ENCODE assay signal across 12 cellular contexts in genomic region chr4:85953651-85954018, GRCh38.
DNase-seq lines count a peak whose midpoint lies in the region; ATAC-seq and TF ChIP-seq lines count a peak whose summit lies in the region.
"Had no signal": no experiment of that assay in that cellular context is flagged by ENCODE, and none has a peak within 500 bp of the region (broad histone marks: within the 10 kb centered on the region; RNA-seq: fewer than 3 reads in every experiment).

No MANE protein-coding gene starts in this region.

- no peak for ATAC-seq in left colon
- ATAC-seq: activated T-cell treated with anti-CD3 and anti-CD28 coated beads, Interleukin-2, amount 50 U/mL, for 72 hours had no signal

- no peaks in the 10 kb centered on the region for H3K27me3 ChIP-seq in OCI-LY3 (ENCODE audit: low read depth, low read length)
- H3K27me3 ChIP-seq: colonic mucosa, vagina had no signal

- H3K9ac ChIP-seq in OCI-LY3 (ENCODE audit: low read length): no peak overlapping the region

- peak overlapping the region; percentile 11; the same call in 1 of the 2 replicates for H3K4me3 ChIP-seq in OCI-LY3 (ENCODE audit: low read length)
- H3K4me3 ChIP-seq: colonic mucosa, vagina had no signal

- peaks cover 17% of the 10 kb centered on the region for H3K4me1 ChIP-seq in OCI-LY3 (ENCODE audit: low read length)
- H3K4me1 ChIP-seq: colonic mucosa, vagina had no signal

- 0 out of 2 replicates have a peak overlapping the region, but pooled peaks have one; percentile 4 for H3K27ac ChIP-seq in OCI-LY3 (ENCODE audit: low read length)
- H3K27ac ChIP-seq: colonic mucosa, vagina had no signal

- peaks cover 5% of the 10 kb centered on the region; the same call in 1 of the 2 replicates for H3K79me2 ChIP-seq in OCI-LY3 (ENCODE audit: low read length)

- intact Hi-C loops in left colon (cut with DNase I, micrococcal nuclease): no loop called here

- peak overlapping the region; percentile 54 for H3K4me2 ChIP-seq in OCI-LY3 (ENCODE audit: low read length)

- DNase-seq in Caki2 (ENCODE audit: low read depth) (peak; percentile 82), dedifferentiated amniotic fluid mesenchymal stem cell (ENCODE audit: extremely low spot score) (peak; percentile 26), myocyte (ENCODE audit: low read depth) (peak; percentile 70), nucleus accumbens (lab: John Stamatoyannopoulos, UW) (no peak), retina (no peak), left colon (no peak), Kasumi-1 (lab: John Stamatoyannopoulos, UW) (no peak)
- DNase-seq: activated T-cell treated with anti-CD3 and anti-CD28 coated beads, Interleukin-2, amount 50 U/mL, for 72 hours; colonic mucosa; NCI-H774 had no signal

- no peak overlapping the region for H2AFZ ChIP-seq in OCI-LY3 (ENCODE audit: low read depth, low read length)

- TF ChIP-seq CTCF in OCI-LY3 (IDR thresholded peaks at IDR 0.05; ENCODE audit: low read depth, low read length): no peak

- H3K9me3 ChIP-seq in OCI-LY3 (ENCODE audit: insufficient read depth, low read length): no peaks in the 10 kb centered on the region
- H3K9me3 ChIP-seq: colonic mucosa, vagina had no signal

- H3K36me3 ChIP-seq in OCI-LY3 (replicated peaks; ENCODE audit: low read depth, low read length): peaks cover 3% of the 10 kb centered on the region
- H3K36me3 ChIP-seq: colonic mucosa, vagina had no signal

- peaks cover 29% of the 10 kb centered on the region for H4K20me1 ChIP-seq in OCI-LY3 (ENCODE audit: insufficient read depth, low read length)

- in situ Hi-C loops in Caki2 (cut with HindIII; ENCODE audit: low pct_unique_long_range_greater_than_20kb, low sequenced_read_pairs): no loop called here

Comparison
In these comparisons a context has a peak if more than half of its experiments do, and no peak if none do; other contexts are left out.
1. DNase-seq: peak in Caki2 (single experiment), dedifferentiated amniotic fluid mesenchymal stem cell (single experiment) and myocyte (single experiment); none in nucleus accumbens (0 of 56), retina (single experiment), left colon (0 of 2) and Kasumi-1 (0 of 2).